In genomic region chr16:57534881-57535658, GRCh38 we compare ENCODE assay signal across 8 cellular contexts. TPM values are rescaled to one million over a fixed set of nuclear protein-coding genes. Genes with fewer than 3 reads are reported as not detected.
A peak's percentile ranks its signal among the peaks of the same experiment; 100 is the strongest.
DNase-seq lines count a peak whose midpoint lies in the region; ATAC-seq and TF ChIP-seq lines count a peak whose summit lies in the region.

No MANE protein-coding gene starts in this region.

- peak overlapping the region; percentile 83 for H3K4me3 ChIP-seq in AG04449 (ENCODE audit: low read depth, low read length)

- peak overlapping the region; percentile 79 for H3K4me3 Mint-ChIP-seq in central memory CD8-positive, alpha-beta T cell
- peak overlapping the region in 7 of 8 donors; percentile 67 to 90 (median 86) for H3K4me3 Mint-ChIP-seq in naive B cell

- no peaks in the 10 kb centered on the region for H3K9me3 Mint-ChIP-seq in central memory CD8-positive, alpha-beta T cell
- H3K9me3 Mint-ChIP-seq in naive B cell = no peaks in the 10 kb centered on the region

- no peak for ATAC-seq in central memory CD8-positive, alpha-beta T cell (replicated peaks; ENCODE audit: extremely low read depth, poor library complexity, severe bottlenecking)
- no peak for ATAC-seq in naive B cell (ENCODE audit: low read depth in 2 of 2)
- no peak for ATAC-seq in HG03280 (IDR thresholded peaks at IDR 0.05; ENCODE audit: unreplicated experiment)

- no peak for TF ChIP-seq CTCF in AG04449 (IDR thresholded peaks at IDR 0.05; ENCODE audit: insufficient read depth, low read length, missing control alignments)

- peaks cover 80% of the 10 kb centered on the region for H3K4me1 Mint-ChIP-seq in central memory CD8-positive, alpha-beta T cell
- peaks cover 70 to 82% (median 82%) of the 10 kb centered on the region in 3 donors for H3K4me1 Mint-ChIP-seq in naive B cell

- no peaks in the 10 kb centered on the region for H3K27me3 Mint-ChIP-seq in central memory CD8-positive, alpha-beta T cell
- no peaks in the 10 kb centered on the region for H3K27me3 Mint-ChIP-seq in naive B cell

- H3K36me3 Mint-ChIP-seq in central memory CD8-positive, alpha-beta T cell (ENCODE audit: insufficient read depth) = peaks cover 25% of the 10 kb centered on the region
- H3K36me3 Mint-ChIP-seq in naive B cell = no peaks in the 10 kb centered on the region

- peak overlapping the region; percentile 94 for H3K27ac Mint-ChIP-seq in central memory CD8-positive, alpha-beta T cell (ENCODE audit: low read depth)
- H3K27ac Mint-ChIP-seq in naive B cell = peak overlapping the region; percentile 23 to 98 (median 91)

- DNase-seq in AG04449 (ENCODE audit: low read depth, low spot score) = no peak
- no peak for DNase-seq in central memory CD8-positive, alpha-beta T cell (ENCODE audit: low spot score in 2 of 2)
- DNase-seq in naive B cell = no peak
- no peak for DNase-seq in foreskin melanocyte
- no peak for DNase-seq in stimulated activated CD4-positive, alpha-beta T cell treated with anti-CD3 and anti-CD28 coated beads, Interleukin-4, amount 100 ng/mL, for 24 hours
- no peak for DNase-seq in hypothalamus (lab: John Stamatoyannopoulos, UW)

- TF ChIP-seq RAD21 in Ishikawa (IDR thresholded peaks at IDR 0.05; ENCODE audit: low read depth) = no peak

- POLR2A ChIA-PET in AG04449 (lab: Yijun Ruan, JAX) = interaction anchor here (0.6 kb wide), 1 partner anchor 208 kb away, joined by 3 read pairs; no protein-coding TSS in a partner anchor

- CTCF ChIA-PET in AG04449 (lab: Yijun Ruan, JAX) = interaction anchor here (0.8 to 2.0 kb wide), 4 partner anchors 16 to 117 kb away, joined by 3 to 9 read pairs (median 4); no protein-coding TSS in a partner anchor

- no peak for TF ChIP-seq EP300 in Ishikawa (IDR thresholded peaks at IDR 0.05; ENCODE audit: borderline replicate concordance)

TF ChIP-seq in Ishikawa, 13 proteins besides CTCF, POLR2A, EP300 and RAD21:
- 0 out of 2 replicates have a peak, but pooled peaks have one; percentile 54 for TF ChIP-seq ZBTB7A (IDR thresholded peaks at IDR 0.05; ENCODE audit: low read depth)
- TF ChIP-seq, protein P1, sequence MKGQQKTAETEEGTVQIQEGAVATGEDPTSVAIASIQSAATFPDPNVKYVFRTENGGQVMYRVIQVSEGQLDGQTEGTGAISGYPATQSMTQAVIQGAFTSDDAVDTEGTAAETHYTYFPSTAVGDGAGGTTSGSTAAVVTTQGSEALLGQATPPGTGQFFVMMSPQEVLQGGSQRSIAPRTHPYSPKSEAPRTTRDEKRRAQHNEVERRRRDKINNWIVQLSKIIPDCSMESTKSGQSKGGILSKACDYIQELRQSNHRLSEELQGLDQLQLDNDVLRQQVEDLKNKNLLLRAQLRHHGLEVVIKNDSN (IDR thresholded peaks at IDR 0.05) = no peak

RNA-seq across cellular contexts. Expression of gene CCDC102A, which starts 1.3 kb away (rescaled TPM):
- polyA plus RNA-seq in naive B cell (ENCODE audit: low read depth in 6 of 6) = 10 to 100 TPM in 2 of 6 donors, 1 to 10 TPM in 4; 3.8 to 13.8 (median 9.3) TPM

RNA-seq across cellular contexts. Expression of gene ADGRG5, which starts 7.4 kb away (rescaled TPM):
- polyA plus RNA-seq in naive B cell (ENCODE audit: low read depth in 6 of 6) = 10 to 100 TPM; 15.2 to 36.4 (median 18.9) TPM

RNA-seq across cellular contexts. Expression of gene DOK4, which starts 48.8 kb away (rescaled TPM):
- polyA plus RNA-seq in naive B cell (ENCODE audit: low read depth in 6 of 6) = 1 to 10 TPM in 4 of 6 donors, under 1 TPM in 1, not detected in 1; 0.22 to 2.1 (median 1.4) TPM
